In the genomic region with DNA sequence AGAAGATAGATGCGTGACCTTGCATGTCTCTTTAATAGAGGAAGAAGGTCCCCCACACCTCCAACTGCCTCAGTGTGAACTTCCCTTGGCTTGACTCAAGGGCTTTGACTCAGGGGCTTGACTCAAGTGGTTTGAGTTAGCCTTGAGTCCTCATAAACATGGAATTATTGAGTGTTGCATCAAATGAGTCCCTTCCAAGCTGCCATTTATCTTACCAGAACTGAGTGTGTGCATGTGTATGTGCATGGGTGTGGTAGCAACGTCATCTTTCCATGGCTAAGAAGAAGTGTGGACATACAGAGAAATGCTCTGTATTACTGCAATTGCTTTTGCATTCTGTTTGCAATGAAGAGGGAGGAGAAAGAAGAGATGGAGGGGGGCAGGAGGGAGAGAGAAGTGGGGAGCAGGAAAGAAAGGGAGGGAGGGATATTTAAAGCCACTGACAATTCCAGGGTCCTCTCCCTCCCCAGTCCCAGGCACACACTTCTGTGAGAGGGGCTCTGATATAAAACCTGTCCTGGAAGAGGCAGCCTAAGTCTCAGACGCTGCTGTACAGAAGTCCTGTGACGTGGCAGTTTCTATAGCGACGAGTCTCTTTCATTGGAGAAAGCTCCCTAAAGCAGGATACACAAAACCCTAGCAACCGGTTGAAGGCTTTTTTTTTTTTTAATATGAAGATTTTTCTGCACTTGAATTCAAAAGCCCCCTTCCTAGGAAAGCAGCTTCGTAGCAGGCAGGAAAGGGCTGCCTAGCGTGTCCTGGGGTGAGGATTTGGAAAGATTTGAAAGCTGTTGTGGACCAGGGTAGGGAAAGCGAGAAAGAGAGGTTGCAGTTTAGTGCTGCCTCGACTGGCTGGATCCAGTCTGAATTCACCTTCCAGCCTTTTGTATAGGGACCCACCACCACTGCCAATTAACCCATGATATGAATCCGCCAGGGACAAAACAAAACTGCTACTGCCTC, we compare ENCODE assay signal across 9 cellular contexts.
DNase-seq lines count a peak whose midpoint lies in the region; ATAC-seq and TF ChIP-seq lines count a peak whose summit lies in the region.
"Had no signal": no experiment of that assay in that cellular context is flagged by ENCODE, and none has a peak within 500 bp of the region (broad histone marks: within the 10 kb centered on the region; RNA-seq: fewer than 3 reads in every experiment).

No MANE protein-coding gene starts in this region.

- intact Hi-C loops in adrenal gland (cut with DNase I), result loop anchor here in 1 of 2 donors (10.0 kb wide), 1 partner anchor 229 kb away; no protein-coding TSS in a partner anchor

- H3K27me3 ChIP-seq in adrenal gland, result no peaks in the 10 kb centered on the region
- H3K27me3 ChIP-seq in foreskin keratinocyte, result no peaks in the 10 kb centered on the region

- peak; percentile 68 for ATAC-seq in foreskin keratinocyte
- ATAC-seq in omental fat pad (ENCODE audit: low FRiP score), result no peak

- H3K36me3 ChIP-seq in adrenal gland (replicated peaks in 1 of 2), result no peaks in the 10 kb centered on the region

- H3K4me3 ChIP-seq in adrenal gland, result no peak overlapping the region

- CTCF ChIA-PET in RWPE1 (lab: Yijun Ruan, JAX), result interaction anchor here (0.7 to 1.2 kb wide), 2 partner anchors 26 to 233 kb away, joined by 4 to 5 read pairs; no protein-coding TSS in a partner anchor

- TF ChIP-seq POLR2A in adrenal gland (IDR thresholded peaks at IDR 0.05), result no peak

- peak; percentile 6 for DNase-seq in NCI-H1694 (lab: John Stamatoyannopoulos, UW)
- no peak for DNase-seq in NCI-H1694 treated with DMSO at 0.1 percent for 48 hours (lab: John Stamatoyannopoulos, UW)
- peak in 4 of 7 donors; percentile 17 to 81 (median 26) for DNase-seq in adrenal gland
- no peak for DNase-seq in foreskin keratinocyte
- peak; percentile 25 for DNase-seq in stromal cell of bone marrow (ENCODE audit: low read depth)
- no peak for DNase-seq in RWPE1 (ENCODE audit: low spot score)
- DNase-seq in OCI-M1 (lab: John Stamatoyannopoulos, UW), result no peak
- no peak for DNase-seq in omental fat pad (ENCODE audit: low spot score)
- DNase-seq: activated gamma-delta T cell had no signal

- H3K4me1 ChIP-seq in adrenal gland (replicated peaks in 1 of 2) (peaks cover 0 to 6% of the 10 kb centered on the region in 2 donors), foreskin keratinocyte (no peaks in the 10 kb centered on the region)

- H3K27ac ChIP-seq in adrenal gland (peak overlapping the region in 1 of 5 donors; percentile 29), foreskin keratinocyte (no peak overlapping the region), RWPE1 (no peak overlapping the region)

- no peak for TF ChIP-seq CTCF in adrenal gland (IDR thresholded peaks at IDR 0.05)
- no peak for TF ChIP-seq CTCF in foreskin keratinocyte (conservative IDR thresholded peaks at IDR 0.05)
- TF ChIP-seq CTCF in RWPE1 (conservative IDR thresholded peaks at IDR 0.05; ENCODE audit: low read depth), result no peak
- TF ChIP-seq CTCF in omental fat pad (IDR thresholded peaks at IDR 0.05), result no peak

- 61 to 71% (median 62%) methylated on average over 12 of the region's 12 CpGs for WGBS in adrenal gland, 4 donors

- no peaks in the 10 kb centered on the region for H3K9me3 ChIP-seq in adrenal gland (replicated peaks in 1 of 3)

- POLR2A ChIA-PET in RWPE1 (lab: Yijun Ruan, JAX; ENCODE audit: low non-redundant PET), result no interaction called here

Comparison
In these comparisons a context has a peak if more than half of its experiments do, and no peak if none do; other contexts are left out.
1. DNase-seq: peak in NCI-H1694 (single experiment), adrenal gland (4 of 7) and stromal cell of bone marrow (single experiment); none in NCI-H1694 treated with DMSO at 0.1 percent for 48 hours (single experiment), foreskin keratinocyte (0 of 2), RWPE1 (single experiment), OCI-M1 (single experiment) and omental fat pad (single experiment).